Comparison of ENCODE assay signal across 9 cellular contexts in genomic region chr10:117784776-117785175, GRCh38.
"Had no signal": no experiment of that assay in that cellular context is flagged by ENCODE, and none has a peak within 500 bp of the region (broad histone marks: within the 10 kb centered on the region; RNA-seq: fewer than 3 reads in every experiment).

No MANE protein-coding gene starts in this region.

- H3K27ac ChIP-seq: GM23248 had no signal

- FAIRE-seq: HTR-8/SVneo had no signal

- H3K9ac ChIP-seq: GM23248 had no signal

- H3K36me3 ChIP-seq: HAP-1 had no signal

- DNase-seq: GM23248, GOT3, H7, HFFc6, IMR-90, KBM-7 had no signal

- H3K27ac Mint-ChIP-seq: HFFc6 had no signal

- H2AFZ ChIP-seq: GM23248 had no signal

- H3K4me3 Mint-ChIP-seq: HFFc6 had no signal

- H3K4me1 ChIP-seq: HAP-1 had no signal

- ATAC-seq: HCT116 had no signal

- H3K9me3 ChIP-seq: HAP-1 had no signal

- H3K4me3 ChIP-seq: GM23248, HAP-1 had no signal
